Comparison of ENCODE assay signal across 8 cellular contexts in genomic region chr10:90288403-90288933, GRCh38.
DNase-seq lines count a peak whose midpoint lies in the region; ATAC-seq and TF ChIP-seq lines count a peak whose summit lies in the region.
"Had no signal": no experiment of that assay in that cellular context is flagged by ENCODE, and none has a peak within 500 bp of the region (broad histone marks: within the 10 kb centered on the region; RNA-seq: fewer than 3 reads in every experiment).

No MANE protein-coding gene starts in this region.

- in situ Hi-C loops in GM13977 (cut with MboI; ENCODE audit: low pct_unique_long_range_greater_than_20kb, low sequenced_read_pairs, unreplicated experiment), result no loop called here

- DNase-seq in HCEC 1CT (peak; percentile 65), SJSA1 (ENCODE audit: low read depth in 1 of 2, low spot score in 2 of 2) (peak in 1 of 2 experiments; percentile 47), smooth muscle cell (lab: John Stamatoyannopoulos, UW; ENCODE audit: unreplicated experiment) (no peak), GM13977 (ENCODE audit: low spot score) (no peak), NCI-H524 treated with DMSO at 0.1 percent for 48 hours (lab: John Stamatoyannopoulos, UW) (no peak), NCI-H1930 (lab: John Stamatoyannopoulos, UW) (no peak)

- no peaks in the 10 kb centered on the region for H4K20me1 ChIP-seq in smooth muscle cell (ENCODE audit: low read depth)

- H3K36me3 ChIP-seq in SJSA1, result no peaks in the 10 kb centered on the region
- H3K36me3 ChIP-seq in gastroesophageal sphincter, result no peaks in the 10 kb centered on the region
- H3K36me3 ChIP-seq in smooth muscle cell (ENCODE audit: low read depth), result no peaks in the 10 kb centered on the region

- H3K4me2 ChIP-seq in smooth muscle cell, result no peak overlapping the region

- peak; percentile 58 for ATAC-seq in gastroesophageal sphincter

- TF ChIP-seq CTCF in gastroesophageal sphincter (IDR thresholded peaks at IDR 0.05) (no peak), smooth muscle cell (IDR thresholded peaks at IDR 0.05; ENCODE audit: borderline replicate concordance, insufficient read depth, poor library complexity, severe bottlenecking) (peak; percentile 37), GM13977 (IDR thresholded peaks at IDR 0.05; ENCODE audit: extremely low read depth, insufficient read depth, missing control alignments) (no peak)

- H3K27ac ChIP-seq in SJSA1 (peak overlapping the region; percentile 41; the same call in 1 of the 2 replicates), gastroesophageal sphincter (no peak overlapping the region), smooth muscle cell (ENCODE audit: low read depth) (no peak overlapping the region)

- H3K79me2 ChIP-seq in smooth muscle cell (ENCODE audit: low read depth), result no peaks in the 10 kb centered on the region

- no peak for TF ChIP-seq POLR2A in gastroesophageal sphincter (IDR thresholded peaks at IDR 0.05)

- H2AFZ ChIP-seq in smooth muscle cell (ENCODE audit: low read depth), result peak overlapping the region; percentile 30

- no peaks in the 10 kb centered on the region for H3F3A ChIP-seq in smooth muscle cell (ENCODE audit: low read depth)

- H3K9ac ChIP-seq in smooth muscle cell (ENCODE audit: low read depth), result no peak overlapping the region

- H3K27me3 ChIP-seq in SJSA1 (replicated peaks) (no peaks in the 10 kb centered on the region), gastroesophageal sphincter (no peaks in the 10 kb centered on the region), smooth muscle cell (ENCODE audit: low read depth) (no peaks in the 10 kb centered on the region)

- H3K4me3 ChIP-seq in SJSA1 (no peak overlapping the region), gastroesophageal sphincter (no peak overlapping the region), smooth muscle cell (no peak overlapping the region)
- H3K4me3 ChIP-seq: coronary artery had no signal

- TF ChIP-seq EP300 in gastroesophageal sphincter (IDR thresholded peaks at IDR 0.05), result no peak

- H3K4me1 ChIP-seq in SJSA1 (replicated peaks) (peaks cover 21% of the 10 kb centered on the region), gastroesophageal sphincter (no peaks in the 10 kb centered on the region), smooth muscle cell (ENCODE audit: low read depth) (no peaks in the 10 kb centered on the region)

- no CpG with 5 or more reads among the region's 1 CpG for WGBS in gastroesophageal sphincter (ENCODE audit: low coverage in 1 of 2), 2 donors
- 0% methylated on average over 1 of the region's 1 CpG for WGBS in smooth muscle cell (ENCODE audit: low lambda C conversion rate)

- no peaks in the 10 kb centered on the region for H3K9me3 ChIP-seq in SJSA1 (replicated peaks)
- H3K9me3 ChIP-seq in gastroesophageal sphincter, result no peaks in the 10 kb centered on the region
- no peaks in the 10 kb centered on the region for H3K9me3 ChIP-seq in smooth muscle cell (replicated peaks; ENCODE audit: low read depth)
